Comparison of ENCODE assay signal across 28 cellular contexts in the genomic region with DNA sequence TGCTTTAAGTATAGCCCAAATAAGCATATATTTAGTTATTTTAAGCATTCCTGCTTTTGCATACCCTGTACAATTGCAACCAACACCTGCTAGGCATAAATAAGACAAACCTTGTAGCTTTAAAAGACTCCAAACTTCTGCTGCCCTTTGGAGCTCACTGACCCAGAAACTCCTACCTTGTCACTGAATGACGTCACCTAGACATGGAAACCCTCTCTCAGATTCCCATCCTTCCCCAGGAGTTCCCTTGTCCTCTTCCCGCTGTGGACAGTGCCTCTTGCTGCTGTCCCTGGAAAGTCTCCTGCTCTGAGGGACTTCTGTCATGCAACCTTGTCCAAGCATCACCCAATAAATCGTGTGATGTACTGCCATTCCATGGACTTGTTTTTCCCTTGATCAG.
"Had no signal": no experiment of that assay in that cellular context is flagged by ENCODE, and none has a peak within 500 bp of the region (broad histone marks: within the 10 kb centered on the region; RNA-seq: fewer than 3 reads in every experiment).

No MANE protein-coding gene starts in this region.

- H3K36me3 ChIP-seq: colonic mucosa, esophagus muscularis mucosa, esophagus squamous epithelium, gastrocnemius medialis, gastroesophageal sphincter, heart left ventricle, heart right ventricle had no signal

- H3K27ac ChIP-seq: colonic mucosa, coronary artery, dorsolateral prefrontal cortex, epithelial cell of prostate, esophagus muscularis mucosa, esophagus squamous epithelium, foreskin keratinocyte, gastrocnemius medialis, gastroesophageal sphincter, heart left ventricle, heart right ventricle had no signal

- ATAC-seq: effector memory CD8-positive, alpha-beta T cell; esophagus mucosa; foreskin keratinocyte; gastrocnemius medialis; gastroesophageal sphincter; heart left ventricle; heart right ventricle had no signal

- FAIRE-seq: colon, endometrium, endothelial cell of umbilical vein, frontal cortex had no signal

- DNase-seq: colonic mucosa; cortex of kidney; dermis blood vessel endothelial cell; dorsolateral prefrontal cortex; effector CD4-positive, alpha-beta T cell; effector CD8-positive, alpha-beta T cell; effector memory CD4-positive, alpha-beta T cell; effector memory CD8-positive, alpha-beta T cell; endodermal cell; erythroblast; esophagus squamous epithelium; foreskin fibroblast; foreskin keratinocyte; foreskin melanocyte; gastrocnemius medialis; glutamatergic neuron; head of caudate nucleus; heart left ventricle; heart right ventricle had no signal

- H3K27me3 ChIP-seq: colonic mucosa, dorsolateral prefrontal cortex, esophagus muscularis mucosa, esophagus squamous epithelium, foreskin keratinocyte, gastrocnemius medialis, gastroesophageal sphincter, heart left ventricle, heart right ventricle had no signal

- H3K9me3 ChIP-seq: esophagus muscularis mucosa, esophagus squamous epithelium, gastrocnemius medialis, gastroesophageal sphincter had no signal

- H3K4me1 ChIP-seq: colonic mucosa, esophagus muscularis mucosa, esophagus squamous epithelium, foreskin keratinocyte, gastrocnemius medialis, gastroesophageal sphincter, heart left ventricle, heart right ventricle had no signal

- H3K4me3 ChIP-seq: colonic mucosa, coronary artery, dorsolateral prefrontal cortex, esophagus muscularis mucosa, esophagus squamous epithelium, gastrocnemius medialis, gastroesophageal sphincter, heart left ventricle, heart right ventricle had no signal
